ENCODE assay signal across 14 cellular contexts in the genomic region with DNA sequence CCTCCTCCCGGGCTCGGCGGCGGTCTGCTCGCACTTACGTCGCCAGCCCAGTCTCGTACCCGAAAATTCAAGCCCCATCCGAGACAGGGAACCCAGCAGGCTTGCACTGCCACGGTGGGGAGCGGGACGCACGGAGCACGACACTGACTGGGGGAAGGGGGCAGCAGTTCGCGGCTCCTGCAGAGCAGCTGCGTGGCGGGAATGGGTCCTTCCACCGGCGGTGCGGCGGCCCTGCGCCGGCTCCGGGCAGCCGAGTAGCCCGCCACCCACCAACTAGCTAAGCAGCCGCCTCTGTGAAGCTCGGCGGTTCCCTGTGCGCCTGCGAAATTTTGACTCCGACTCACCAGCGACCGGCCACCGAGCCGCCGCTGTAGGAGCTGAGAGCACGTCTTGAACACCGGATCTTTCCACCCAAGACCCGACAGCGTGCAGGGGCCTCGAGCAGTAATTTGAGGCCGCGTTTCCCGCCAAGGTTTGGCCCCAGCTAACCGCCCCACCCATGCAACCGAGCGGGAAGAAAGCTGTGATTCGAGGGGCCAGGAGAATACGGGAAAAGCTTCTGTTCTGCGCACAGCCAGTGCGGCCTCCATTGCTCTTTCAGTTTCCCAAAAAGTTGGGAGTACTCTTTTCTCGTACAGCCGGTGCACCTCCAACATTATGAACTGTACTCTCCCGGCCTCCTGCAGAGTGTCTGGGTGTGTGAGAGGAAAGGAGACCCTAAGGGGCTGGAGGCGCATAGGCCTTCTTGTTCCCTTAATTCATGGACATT. TPM values are rescaled to one million over a fixed set of nuclear protein-coding genes. Genes with fewer than 3 reads are reported as not detected.
A peak's percentile ranks its signal among the peaks of the same experiment; 100 is the strongest.
DNase-seq lines count a peak whose midpoint lies in the region; ATAC-seq and TF ChIP-seq lines count a peak whose summit lies in the region.
"Had no signal": no experiment of that assay in that cellular context is flagged by ENCODE, and none has a peak within 500 bp of the region (broad histone marks: within the 10 kb centered on the region; RNA-seq: fewer than 3 reads in every experiment).

No MANE protein-coding gene starts in this region.

- peaks cover 58% of the 10 kb centered on the region for H3K27me3 ChIP-seq in CD4-positive, CD25-positive, alpha-beta regulatory T cell (ENCODE audit: control insufficient read depth, insufficient read depth, low read length)

- no peaks in the 10 kb centered on the region for H3K36me3 ChIP-seq in CD4-positive, CD25-positive, alpha-beta regulatory T cell (ENCODE audit: control insufficient read depth, insufficient read depth, low read length)

- no peak for TF ChIP-seq CTCF in HFFc6 (IDR thresholded peaks at IDR 0.05)
- no peak for TF ChIP-seq CTCF in chondrocyte (IDR thresholded peaks at IDR 0.05)

- H3K36me3 Mint-ChIP-seq in CD4-positive, CD25-positive, alpha-beta regulatory T cell: no peaks in the 10 kb centered on the region
- H3K36me3 Mint-ChIP-seq in HFFc6 (ENCODE audit: low read depth): peaks cover 5% of the 10 kb centered on the region; the same call in 1 of the 2 replicates
- peaks cover 5% of the 10 kb centered on the region for H3K36me3 Mint-ChIP-seq in chondrocyte (ENCODE audit: low read depth)
- peaks cover 0 to 2% (median 0%) of the 10 kb centered on the region in 3 donors for H3K36me3 Mint-ChIP-seq in naive thymus-derived CD8-positive, alpha-beta T cell

- H3K27me3 Mint-ChIP-seq in CD4-positive, CD25-positive, alpha-beta regulatory T cell: peaks cover 91% of the 10 kb centered on the region
- peaks cover 69% of the 10 kb centered on the region for H3K27me3 Mint-ChIP-seq in HFFc6 (ENCODE audit: insufficient read depth)
- H3K27me3 Mint-ChIP-seq in chondrocyte (ENCODE audit: low read depth): peaks cover 82% of the 10 kb centered on the region
- H3K27me3 Mint-ChIP-seq in naive thymus-derived CD8-positive, alpha-beta T cell: peaks cover 49 to 91% (median 78%) of the 10 kb centered on the region in 5 donors

- H3K4me3 ChIP-seq in CD4-positive, CD25-positive, alpha-beta regulatory T cell (ENCODE audit: low read depth, low read length): no peak overlapping the region
- H3K4me3 ChIP-seq: psoas muscle had no signal

- peak in 1 of 3 donors; percentile 27 for DNase-seq in CD4-positive, CD25-positive, alpha-beta regulatory T cell
- DNase-seq in HFFc6 (no peak), chondrocyte (ENCODE audit: low spot score) (no peak), NCI-H82 treated with DMSO at 0.1 percent for 48 hours (lab: John Stamatoyannopoulos, UW; ENCODE audit: unreplicated experiment) (no peak), Kasumi-1 (lab: John Stamatoyannopoulos, UW) (no peak), DMS79 treated with DMSO at 0.1 percent for 48 hours (lab: John Stamatoyannopoulos, UW) (no peak)
- DNase-seq in naive thymus-derived CD8-positive, alpha-beta T cell: peak in 1 of 10 donors; percentile 23
- DNase-seq: kidney glomerular epithelial cell, psoas muscle had no signal

- peak overlapping the region; percentile 56 to 67 (median 60) for H3K4me3 Mint-ChIP-seq in CD4-positive, CD25-positive, alpha-beta regulatory T cell
- H3K4me3 Mint-ChIP-seq in HFFc6 (peak overlapping the region; percentile 28; the same call in 1 of the 2 replicates), chondrocyte (ENCODE audit: unreplicated experiment) (peak overlapping the region; percentile 51)
- H3K4me3 Mint-ChIP-seq in naive thymus-derived CD8-positive, alpha-beta T cell: peak overlapping the region; percentile 46 to 82 (median 70)

- POLR2A ChIA-PET in naive thymus-derived CD8-positive, alpha-beta T cell (lab: Charles Lee): interaction anchor here (1.4 kb wide), 1 partner anchor 11 kb away, joined by 5 read pairs; no protein-coding TSS in a partner anchor

- no peak overlapping the region for H3K27ac ChIP-seq in CD4-positive, CD25-positive, alpha-beta regulatory T cell (ENCODE audit: insufficient read depth, low read length, poor library complexity, severe bottlenecking)
- H3K27ac ChIP-seq: C4-2B, epithelial cell of prostate, psoas muscle had no signal

- no peak overlapping the region for H3K27ac Mint-ChIP-seq in CD4-positive, CD25-positive, alpha-beta regulatory T cell
- H3K27ac Mint-ChIP-seq in HFFc6 (no peak overlapping the region), chondrocyte (ENCODE audit: unreplicated experiment) (no peak overlapping the region)
- no peak overlapping the region for H3K27ac Mint-ChIP-seq in naive thymus-derived CD8-positive, alpha-beta T cell

- peaks cover 43% of the 10 kb centered on the region for H3K4me1 ChIP-seq in CD4-positive, CD25-positive, alpha-beta regulatory T cell (ENCODE audit: control insufficient read depth, insufficient read depth, low read length, poor library complexity, severe bottlenecking)

- H3K9me3 ChIP-seq in CD4-positive, CD25-positive, alpha-beta regulatory T cell (ENCODE audit: control insufficient read depth in 2 of 2, low read length in 2 of 2): no peaks in the 10 kb centered on the region
- H3K9me3 ChIP-seq: psoas muscle had no signal

- H3K9me3 Mint-ChIP-seq in CD4-positive, CD25-positive, alpha-beta regulatory T cell: peaks cover 0 to 5% (median 0%) of the 10 kb centered on the region in 7 donors
- no peaks in the 10 kb centered on the region for H3K9me3 Mint-ChIP-seq in HFFc6
- H3K9me3 Mint-ChIP-seq in chondrocyte (ENCODE audit: low read depth): no peaks in the 10 kb centered on the region
- H3K9me3 Mint-ChIP-seq in naive thymus-derived CD8-positive, alpha-beta T cell: peaks cover 0 to 4% (median 0%) of the 10 kb centered on the region in 9 donors

- no peak for ATAC-seq in CD4-positive, CD25-positive, alpha-beta regulatory T cell (ENCODE audit: low read depth in 2 of 2)
- ATAC-seq in naive thymus-derived CD8-positive, alpha-beta T cell: peak; percentile 17 to 26
- no peak for ATAC-seq in GM19455 (IDR thresholded peaks at IDR 0.05; ENCODE audit: unreplicated experiment)
- ATAC-seq: Panc1, psoas muscle had no signal

- H3K4me1 Mint-ChIP-seq in CD4-positive, CD25-positive, alpha-beta regulatory T cell: peaks cover 5 to 48% (median 28%) of the 10 kb centered on the region in 4 donors
- H3K4me1 Mint-ChIP-seq in HFFc6 (ENCODE audit: low read depth) (peaks cover 15% of the 10 kb centered on the region), chondrocyte (ENCODE audit: low read depth) (peaks cover 26% of the 10 kb centered on the region)
- peaks cover 20 to 51% (median 46%) of the 10 kb centered on the region in 4 donors for H3K4me1 Mint-ChIP-seq in naive thymus-derived CD8-positive, alpha-beta T cell

RNA-seq across cellular contexts. Expression of gene MCIDAS, which starts 3.7 kb away (rescaled TPM):
- total RNA-seq in CD4-positive, CD25-positive, alpha-beta regulatory T cell: not detected
- polyA plus RNA-seq in CD4-positive, CD25-positive, alpha-beta regulatory T cell: not detected
- total RNA-seq in HFFc6 (2021; fragmentation: NEBNext Ultra II Directional; extraction: Animal tissue kit (Norgen Biotek cat#: 25700)): not detected
- total RNA-seq in chondrocyte: 0.15 TPM in 1 of 3 replicates, not detected in the others
- not detected for total RNA-seq in naive thymus-derived CD8-positive, alpha-beta T cell
- not detected for polyA plus RNA-seq in naive thymus-derived CD8-positive, alpha-beta T cell
- total RNA-seq: psoas muscle had no signal
- polyA plus RNA-seq: psoas muscle had no signal

RNA-seq across cellular contexts. Expression of gene CCNO, which starts 10.0 kb away (rescaled TPM):
- not detected for total RNA-seq in CD4-positive, CD25-positive, alpha-beta regulatory T cell
- not detected for polyA plus RNA-seq in CD4-positive, CD25-positive, alpha-beta regulatory T cell
- total RNA-seq in HFFc6 (2021; fragmentation: NEBNext Ultra II Directional; extraction: Animal tissue kit (Norgen Biotek cat#: 25700)): under 1 TPM in 4 of 6 experiments, not detected in 2; 0.11 to 0.25 (median 0.13) TPM
- 1.7 to 2.0 TPM in 2 of 3 replicates, not detected in the other for total RNA-seq in chondrocyte
- not detected for total RNA-seq in naive thymus-derived CD8-positive, alpha-beta T cell
- polyA plus RNA-seq in naive thymus-derived CD8-positive, alpha-beta T cell: not detected
- total RNA-seq: psoas muscle had no signal
- polyA plus RNA-seq: psoas muscle had no signal

RNA-seq across cellular contexts. Expression of gene CDC20B, which starts 50.4 kb away (rescaled TPM):
- not detected for total RNA-seq in CD4-positive, CD25-positive, alpha-beta regulatory T cell
- polyA plus RNA-seq in CD4-positive, CD25-positive, alpha-beta regulatory T cell: not detected
- under 1 TPM in 5 of 6 experiments, not detected in 1; 0.07 to 0.20 (median 0.12) TPM for total RNA-seq in HFFc6 (2021; fragmentation: NEBNext Ultra II Directional; extraction: Animal tissue kit (Norgen Biotek cat#: 25700))
- total RNA-seq in chondrocyte: not detected in 3 replicates
- total RNA-seq in naive thymus-derived CD8-positive, alpha-beta T cell: not detected
- not detected for polyA plus RNA-seq in naive thymus-derived CD8-positive, alpha-beta T cell
- total RNA-seq: psoas muscle, urinary bladder had no signal
- polyA plus RNA-seq: psoas muscle, urinary bladder had no signal

Comparison
In these comparisons a context has a peak if more than half of its experiments do, and no peak if none do; other contexts are left out.
1. ATAC-seq: peak in naive thymus-derived CD8-positive, alpha-beta T cell (2 of 2); none in CD4-positive, CD25-positive, alpha-beta regulatory T cell (0 of 2) and GM19455 (single experiment).
2. Peak in every context shown above with its lines, with median percentiles within 50 percentile points of each other: H3K4me3 Mint-ChIP-seq.